1 cellular context compared by ENCODE assay signal in the genomic region with DNA sequence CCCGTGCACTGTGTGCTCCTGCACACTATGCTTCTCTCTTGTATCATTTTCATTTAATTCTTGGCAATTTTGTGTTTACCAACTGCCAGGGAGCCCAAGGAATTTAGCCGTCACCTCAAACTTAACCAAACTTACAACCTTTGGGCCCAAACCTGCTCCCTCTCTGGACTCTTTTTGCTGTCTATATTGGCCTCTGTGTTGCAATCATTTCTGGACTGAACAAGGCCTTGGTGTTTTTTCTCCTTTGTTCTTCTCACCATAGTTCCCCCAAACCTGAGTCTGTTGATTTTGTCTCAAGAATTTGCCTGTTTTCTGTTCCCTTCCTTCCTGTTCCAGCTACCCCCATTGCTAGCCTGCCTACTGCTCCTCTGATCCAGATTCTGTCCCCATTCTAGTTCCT.
A peak's percentile ranks its signal among the peaks of the same experiment; 100 is the strongest.
TF ChIP-seq lines count a peak whose summit lies in the region.

No MANE protein-coding gene starts in this region.

TF ChIP-seq in HepG2, 621 proteins besides CTCF, POLR2A, EP300 and RAD21 (continued from another document and continues in another):
- TF ChIP-seq ZNF512 (CRISPR knock-in tag; IDR thresholded peaks at IDR 0.05) (no peak), SSRP1 (CRISPR knock-in tag; IDR thresholded peaks at IDR 0.05) (no peak), NCOA2 (CRISPR knock-in tag; IDR thresholded peaks at IDR 0.05) (peak; percentile 47), ZNF678 (CRISPR knock-in tag; IDR thresholded peaks at IDR 0.05) (no peak), ZNF557 (CRISPR knock-in tag; IDR thresholded peaks at IDR 0.05) (no peak), MEIS2 (CRISPR knock-in tag; IDR thresholded peaks at IDR 0.05) (no peak), NR2F1 (CRISPR knock-in tag; IDR thresholded peaks at IDR 0.05) (no peak), MAFK (conservative IDR thresholded peaks at IDR 0.05 in 1 of 2, IDR thresholded peaks at IDR 0.05 in 1 of 2; ENCODE audit: low read length in 2 of 2) (no peak), SAFB2 (CRISPR knock-in tag; IDR thresholded peaks at IDR 0.05; ENCODE audit: borderline replicate concordance, low read depth) (no peak), CBX5 (CRISPR knock-in tag; IDR thresholded peaks at IDR 0.05; ENCODE audit: borderline replicate concordance) (no peak), GATAD2A (CRISPR knock-in tag; IDR thresholded peaks at IDR 0.05) (peak; percentile 54; the same call in 1 of the 2 replicates), ZNF546 (CRISPR knock-in tag; conservative IDR thresholded peaks at IDR 0.05) (no peak), IKZF1 (IDR thresholded peaks at IDR 0.05) (no peak), ZNF780A (CRISPR knock-in tag; IDR thresholded peaks at IDR 0.05) (no peak), TBL1XR1 (IDR thresholded peaks at IDR 0.05; ENCODE audit: borderline replicate concordance, low read length, partially characterized antibody) (no peak), RFX1 (IDR thresholded peaks at IDR 0.05) (no peak), ZC3H4 (CRISPR knock-in tag; IDR thresholded peaks at IDR 0.05; ENCODE audit: borderline replicate concordance) (no peak), GRHL1 (CRISPR knock-in tag; conservative IDR thresholded peaks at IDR 0.05) (no peak), ZFP36 (IDR thresholded peaks at IDR 0.05; ENCODE audit: borderline replicate concordance, low read depth, low read length, partially characterized antibody) (no peak), STAT5B (CRISPR knock-in tag; IDR thresholded peaks at IDR 0.05) (no peak), KLF16 (CRISPR knock-in tag; IDR thresholded peaks at IDR 0.05) (no peak), ZNF383 (CRISPR knock-in tag; IDR thresholded peaks at IDR 0.05; ENCODE audit: borderline replicate concordance) (no peak), RXRA (CRISPR knock-in tag; IDR thresholded peaks at IDR 0.05) (no peak; the same call in 1 of the 2 replicates), ZSCAN29 (CRISPR knock-in tag; conservative IDR thresholded peaks at IDR 0.05) (no peak), NR0B2 (CRISPR knock-in tag; IDR thresholded peaks at IDR 0.05) (no peak), KMT2B (CRISPR knock-in tag; IDR thresholded peaks at IDR 0.05) (no peak), GABPB1 (CRISPR knock-in tag; IDR thresholded peaks at IDR 0.05) (no peak), MLLT10 (CRISPR knock-in tag; IDR thresholded peaks at IDR 0.05) (no peak), ZBTB7A (CRISPR knock-in tag; IDR thresholded peaks at IDR 0.05) (no peak), ADNP (CRISPR knock-in tag; IDR thresholded peaks at IDR 0.05) (0 out of 2 replicates have a peak, but pooled peaks have one; percentile 10), MEIS1 (CRISPR knock-in tag; IDR thresholded peaks at IDR 0.05; ENCODE audit: borderline replicate concordance) (no peak), REST (IDR thresholded peaks at IDR 0.05; ENCODE audit: borderline replicate concordance in 1 of 2, low read depth in 1 of 2, low read length in 2 of 2) (no peak), EHMT2 (IDR thresholded peaks at IDR 0.05; ENCODE audit: borderline replicate concordance, low read depth, low read length) (no peak), PTBP1 (IDR thresholded peaks at IDR 0.05; ENCODE audit: low read depth, low read length, poor library complexity, severe bottlenecking) (no peak), HNF4G (IDR thresholded peaks at IDR 0.05; ENCODE audit: borderline replicate concordance, low read depth, low read length) (peak; percentile 89), HNF4G (CRISPR knock-in tag; IDR thresholded peaks at IDR 0.05; ENCODE audit: borderline replicate concordance, low read depth) (no peak; the same call in 1 of the 2 replicates), ZNF768 (CRISPR knock-in tag; IDR thresholded peaks at IDR 0.05) (no peak), CAMTA2 (CRISPR knock-in tag; IDR thresholded peaks at IDR 0.05; ENCODE audit: borderline replicate concordance) (no peak), ZNF335 (CRISPR knock-in tag; IDR thresholded peaks at IDR 0.05) (no peak)
- TF ChIP-seq, protein P1, sequence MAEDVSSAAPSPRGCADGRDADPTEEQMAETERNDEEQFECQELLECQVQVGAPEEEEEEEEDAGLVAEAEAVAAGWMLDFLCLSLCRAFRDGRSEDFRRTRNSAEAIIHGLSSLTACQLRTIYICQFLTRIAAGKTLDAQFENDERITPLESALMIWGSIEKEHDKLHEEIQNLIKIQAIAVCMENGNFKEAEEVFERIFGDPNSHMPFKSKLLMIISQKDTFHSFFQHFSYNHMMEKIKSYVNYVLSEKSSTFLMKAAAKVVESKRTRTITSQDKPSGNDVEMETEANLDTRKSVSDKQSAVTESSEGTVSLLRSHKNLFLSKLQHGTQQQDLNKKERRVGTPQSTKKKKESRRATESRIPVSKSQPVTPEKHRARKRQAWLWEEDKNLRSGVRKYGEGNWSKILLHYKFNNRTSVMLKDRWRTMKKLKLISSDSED (CRISPR knock-in tag; IDR thresholded peaks at IDR 0.05): no peak
- TF ChIP-seq, protein P2, sequence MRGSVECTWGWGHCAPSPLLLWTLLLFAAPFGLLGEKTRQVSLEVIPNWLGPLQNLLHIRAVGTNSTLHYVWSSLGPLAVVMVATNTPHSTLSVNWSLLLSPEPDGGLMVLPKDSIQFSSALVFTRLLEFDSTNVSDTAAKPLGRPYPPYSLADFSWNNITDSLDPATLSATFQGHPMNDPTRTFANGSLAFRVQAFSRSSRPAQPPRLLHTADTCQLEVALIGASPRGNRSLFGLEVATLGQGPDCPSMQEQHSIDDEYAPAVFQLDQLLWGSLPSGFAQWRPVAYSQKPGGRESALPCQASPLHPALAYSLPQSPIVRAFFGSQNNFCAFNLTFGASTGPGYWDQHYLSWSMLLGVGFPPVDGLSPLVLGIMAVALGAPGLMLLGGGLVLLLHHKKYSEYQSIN (CRISPR knock-in tag; IDR thresholded peaks at IDR 0.05; ENCODE audit: borderline replicate concordance): no peak
- TF ChIP-seq, protein P3, sequence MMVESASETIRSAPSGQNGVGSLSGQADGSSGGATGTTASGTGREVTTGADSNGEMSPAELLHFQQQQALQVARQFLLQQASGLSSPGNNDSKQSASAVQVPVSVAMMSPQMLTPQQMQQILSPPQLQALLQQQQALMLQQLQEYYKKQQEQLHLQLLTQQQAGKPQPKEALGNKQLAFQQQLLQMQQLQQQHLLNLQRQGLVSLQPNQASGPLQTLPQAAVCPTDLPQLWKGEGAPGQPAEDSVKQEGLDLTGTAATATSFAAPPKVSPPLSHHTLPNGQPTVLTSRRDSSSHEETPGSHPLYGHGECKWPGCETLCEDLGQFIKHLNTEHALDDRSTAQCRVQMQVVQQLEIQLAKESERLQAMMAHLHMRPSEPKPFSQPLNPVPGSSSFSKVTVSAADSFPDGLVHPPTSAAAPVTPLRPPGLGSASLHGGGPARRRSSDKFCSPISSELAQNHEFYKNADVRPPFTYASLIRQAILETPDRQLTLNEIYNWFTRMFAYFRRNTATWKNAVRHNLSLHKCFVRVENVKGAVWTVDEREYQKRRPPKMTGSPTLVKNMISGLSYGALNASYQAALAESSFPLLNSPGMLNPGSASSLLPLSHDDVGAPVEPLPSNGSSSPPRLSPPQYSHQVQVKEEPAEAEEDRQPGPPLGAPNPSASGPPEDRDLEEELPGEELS (CRISPR knock-in tag; IDR thresholded peaks at IDR 0.05): peak; percentile 44
- TF ChIP-seq, protein P4, sequence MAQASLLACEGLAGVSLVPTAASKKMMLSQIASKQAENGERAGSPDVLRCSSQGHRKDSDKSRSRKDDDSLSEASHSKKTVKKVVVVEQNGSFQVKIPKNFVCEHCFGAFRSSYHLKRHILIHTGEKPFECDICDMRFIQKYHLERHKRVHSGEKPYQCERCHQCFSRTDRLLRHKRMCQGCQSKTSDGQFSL (CRISPR knock-in tag; IDR thresholded peaks at IDR 0.05): 0 out of 2 replicates have a peak, but pooled peaks have one; percentile 50
- TF ChIP-seq, protein P5, sequence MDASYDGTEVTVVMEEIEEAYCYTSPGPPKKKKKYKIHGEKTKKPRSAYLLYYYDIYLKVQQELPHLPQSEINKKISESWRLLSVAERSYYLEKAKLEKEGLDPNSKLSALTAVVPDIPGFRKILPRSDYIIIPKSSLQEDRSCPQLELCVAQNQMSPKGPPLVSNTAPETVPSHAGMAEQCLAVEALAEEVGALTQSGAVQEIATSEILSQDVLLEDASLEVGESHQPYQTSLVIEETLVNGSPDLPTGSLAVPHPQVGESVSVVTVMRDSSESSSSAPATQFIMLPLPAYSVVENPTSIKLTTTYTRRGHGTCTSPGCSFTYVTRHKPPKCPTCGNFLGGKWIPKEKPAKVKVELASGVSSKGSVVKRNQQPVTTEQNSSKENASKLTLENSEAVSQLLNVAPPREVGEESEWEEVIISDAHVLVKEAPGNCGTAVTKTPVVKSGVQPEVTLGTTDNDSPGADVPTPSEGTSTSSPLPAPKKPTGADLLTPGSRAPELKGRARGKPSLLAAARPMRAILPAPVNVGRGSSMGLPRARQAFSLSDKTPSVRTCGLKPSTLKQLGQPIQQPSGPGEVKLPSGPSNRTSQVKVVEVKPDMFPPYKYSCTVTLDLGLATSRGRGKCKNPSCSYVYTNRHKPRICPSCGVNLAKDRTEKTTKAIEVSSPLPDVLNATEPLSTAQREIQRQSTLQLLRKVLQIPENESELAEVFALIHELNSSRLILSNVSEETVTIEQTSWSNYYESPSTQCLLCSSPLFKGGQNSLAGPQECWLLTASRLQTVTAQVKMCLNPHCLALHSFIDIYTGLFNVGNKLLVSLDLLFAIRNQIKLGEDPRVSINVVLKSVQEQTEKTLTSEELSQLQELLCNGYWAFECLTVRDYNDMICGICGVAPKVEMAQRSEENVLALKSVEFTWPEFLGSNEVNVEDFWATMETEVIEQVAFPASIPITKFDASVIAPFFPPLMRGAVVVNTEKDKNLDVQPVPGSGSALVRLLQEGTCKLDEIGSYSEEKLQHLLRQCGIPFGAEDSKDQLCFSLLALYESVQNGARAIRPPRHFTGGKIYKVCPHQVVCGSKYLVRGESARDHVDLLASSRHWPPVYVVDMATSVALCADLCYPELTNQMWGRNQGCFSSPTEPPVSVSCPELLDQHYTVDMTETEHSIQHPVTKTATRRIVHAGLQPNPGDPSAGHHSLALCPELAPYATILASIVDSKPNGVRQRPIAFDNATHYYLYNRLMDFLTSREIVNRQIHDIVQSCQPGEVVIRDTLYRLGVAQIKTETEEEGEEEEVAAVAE (CRISPR knock-in tag; IDR thresholded peaks at IDR 0.05; ENCODE audit: borderline replicate concordance): no peak
